18 cellular contexts compared by ENCODE assay signal in the genomic region with DNA sequence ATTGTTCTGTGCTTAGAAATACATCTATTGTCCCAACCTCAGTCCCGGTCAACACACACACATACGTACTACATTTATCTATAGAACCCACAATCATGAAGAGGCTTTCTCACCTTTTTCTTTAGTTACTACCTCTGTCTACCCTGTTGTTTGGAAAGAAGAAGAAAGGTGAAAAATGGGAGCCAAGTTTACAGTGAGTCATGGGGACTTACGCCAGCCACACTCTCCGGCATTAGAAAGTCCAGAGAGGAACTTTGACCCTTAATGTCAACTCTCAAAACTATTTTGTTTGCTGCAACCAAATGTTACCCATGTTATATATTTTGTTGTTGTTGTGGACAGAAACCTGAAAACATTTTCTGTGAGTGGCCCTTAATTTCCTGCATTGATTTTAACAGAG.
DNase-seq lines count a peak whose midpoint lies in the region; ATAC-seq and TF ChIP-seq lines count a peak whose summit lies in the region.
"Had no signal": no experiment of that assay in that cellular context is flagged by ENCODE, and none has a peak within 500 bp of the region (broad histone marks: within the 10 kb centered on the region; RNA-seq: fewer than 3 reads in every experiment).

No MANE protein-coding gene starts in this region.

- H3K4me2 ChIP-seq in fibroblast of lung (ENCODE audit: extremely low read depth, insufficient read depth, low read length): no peak overlapping the region
- no peak overlapping the region for H3K4me2 ChIP-seq in OCI-LY7 (ENCODE audit: low read length)

- peaks cover 5 to 31% (median 7%) of the 10 kb centered on the region in 3 donors for H3K4me1 Mint-ChIP-seq in CD8-positive, alpha-beta memory T cell

- peaks cover 4 to 39% (median 14%) of the 10 kb centered on the region in 3 donors for H3K36me3 Mint-ChIP-seq in CD8-positive, alpha-beta memory T cell

- H3K27me3 ChIP-seq in fibroblast of lung (ENCODE audit: control insufficient read depth, insufficient read depth, low read length): no peaks in the 10 kb centered on the region
- no peaks in the 10 kb centered on the region for H3K27me3 ChIP-seq in upper lobe of right lung
- no peaks in the 10 kb centered on the region for H3K27me3 ChIP-seq in CD8-positive, alpha-beta memory T cell (ENCODE audit: insufficient read depth, low read length, poor library complexity, severe bottlenecking)

- no peaks in the 10 kb centered on the region for H3K27me3 Mint-ChIP-seq in CD8-positive, alpha-beta memory T cell
- H3K27me3 Mint-ChIP-seq: IgD-negative memory B cell had no signal

- CTCF ChIA-PET in CD8-positive, alpha-beta memory T cell (lab: Charles Lee): no interaction called here
- CTCF ChIA-PET in OCI-LY7 (lab: Charles Lee; ENCODE audit: unreplicated experiment): no interaction called here

- H3K27ac Mint-ChIP-seq in CD8-positive, alpha-beta memory T cell: no peak overlapping the region
- H3K27ac Mint-ChIP-seq: CD14-positive monocyte, IgD-negative memory B cell had no signal

- H3K9me2 ChIP-seq in OCI-LY7 (ENCODE audit: insufficient read depth, low read length): no peaks in the 10 kb centered on the region; the same call in 1 of the 2 replicates

- H3K79me2 ChIP-seq in fibroblast of lung (ENCODE audit: control insufficient read depth, insufficient read depth, low read length) (peaks cover 2% of the 10 kb centered on the region), OCI-LY7 (ENCODE audit: insufficient read depth, low read depth, low read length) (no peaks in the 10 kb centered on the region)

- H3K9me3 Mint-ChIP-seq in CD8-positive, alpha-beta memory T cell: no peaks in the 10 kb centered on the region
- H3K9me3 Mint-ChIP-seq: IgD-negative memory B cell had no signal

- H3K9ac ChIP-seq in fibroblast of lung (ENCODE audit: insufficient read depth, low read length): no peak overlapping the region

- H4K20me1 ChIP-seq in fibroblast of lung (ENCODE audit: control insufficient read depth, extremely low read depth, insufficient read depth, low read length) (no peaks in the 10 kb centered on the region), OCI-LY7 (ENCODE audit: insufficient read depth, low read length) (no peaks in the 10 kb centered on the region)

- BruUV-seq in OCI-LY7 (replicated peaks; lab: Mats Ljungman, UMichigan): no TSS peak

- H3K4me3 Mint-ChIP-seq in CD8-positive, alpha-beta memory T cell: no peak overlapping the region
- H3K4me3 Mint-ChIP-seq: CD14-positive monocyte, IgD-negative memory B cell had no signal

- H3K9me3 ChIP-seq in fibroblast of lung (ENCODE audit: control insufficient read depth, insufficient read depth, low read depth, low read length) (no peaks in the 10 kb centered on the region), upper lobe of right lung (no peaks in the 10 kb centered on the region), OCI-LY7 (ENCODE audit: low read length) (no peaks in the 10 kb centered on the region)
- H3K9me3 ChIP-seq in CD8-positive, alpha-beta memory T cell (ENCODE audit: low read length): no peaks in the 10 kb centered on the region

- intact Hi-C loops in upper lobe of right lung (cut with DNase I): no loop called here
- intact Hi-C loops in OCI-LY7 (cut with micrococcal nuclease; ENCODE audit: unreplicated experiment): no loop called here

- H2AFZ ChIP-seq in fibroblast of lung (ENCODE audit: low read length) (no peak overlapping the region), OCI-LY7 (ENCODE audit: low read length) (no peak overlapping the region)

- H3K4me3 ChIP-seq in fibroblast of lung (replicated peaks in 1 of 4; ENCODE audit: control extremely low read depth in 1 of 4, insufficient read depth in 1 of 4, low read depth in 3 of 4, low read length in 4 of 4) (no peak overlapping the region), upper lobe of right lung (no peak overlapping the region), OCI-LY7 (ENCODE audit: low read depth, low read length, poor library complexity, severe bottlenecking) (no peak overlapping the region)
- H3K4me3 ChIP-seq in CD8-positive, alpha-beta memory T cell (ENCODE audit: low read length): no peak overlapping the region
- H3K4me3 ChIP-seq: SK-N-MC had no signal

- H3K27ac ChIP-seq in VCaP (peak overlapping the region; percentile 47), fibroblast of lung (ENCODE audit: insufficient read depth, low read length) (no peak overlapping the region), upper lobe of right lung (no peak overlapping the region), OCI-LY7 (ENCODE audit: low read depth, low read length, poor library complexity, severe bottlenecking) (no peak overlapping the region)
- no peak overlapping the region for H3K27ac ChIP-seq in CD8-positive, alpha-beta memory T cell (ENCODE audit: low read depth, low read length)
- H3K27ac ChIP-seq: SK-N-MC had no signal

- H3K4me1 ChIP-seq in fibroblast of lung (ENCODE audit: control insufficient read depth, extremely low read depth, insufficient read depth, low read length) (peaks cover 10% of the 10 kb centered on the region), upper lobe of right lung (no peaks in the 10 kb centered on the region), OCI-LY7 (ENCODE audit: insufficient read depth, low read length, poor library complexity, severe bottlenecking) (no peaks in the 10 kb centered on the region)
- no peaks in the 10 kb centered on the region for H3K4me1 ChIP-seq in CD8-positive, alpha-beta memory T cell (ENCODE audit: insufficient read depth, low read length)

- ATAC-seq in upper lobe of right lung: no peak
- ATAC-seq: Panc1 had no signal

- H3K36me3 ChIP-seq in fibroblast of lung (ENCODE audit: control insufficient read depth, insufficient read depth, low read length) (no peaks in the 10 kb centered on the region), upper lobe of right lung (peaks cover 14% of the 10 kb centered on the region), OCI-LY7 (ENCODE audit: insufficient read depth, low read length) (no peaks in the 10 kb centered on the region)
- no peaks in the 10 kb centered on the region for H3K36me3 ChIP-seq in CD8-positive, alpha-beta memory T cell (ENCODE audit: insufficient read depth, low read length)

- TF ChIP-seq CTCF in VCaP (conservative IDR thresholded peaks at IDR 0.05) (no peak), fibroblast of lung (conservative IDR thresholded peaks at IDR 0.05 in 1 of 2, IDR thresholded peaks at IDR 0.05 in 1 of 2; ENCODE audit: low read depth in 1 of 2, low read length in 2 of 2) (no peak), upper lobe of right lung (IDR thresholded peaks at IDR 0.05) (no peak), OCI-LY7 (conservative IDR thresholded peaks at IDR 0.05; ENCODE audit: low read length) (no peak)

- DNase-seq in HCEC 1CT (peak; percentile 45), fibroblast of lung (ENCODE audit: low read depth in 2 of 2) (peak; percentile 18 to 63), lung microvascular endothelial cell (ENCODE audit: low read depth in 2 of 2) (peak; percentile 2 to 21), upper lobe of right lung (no peak), OCI-LY7 (ENCODE audit: low spot score) (no peak), NCI-H69 (lab: John Stamatoyannopoulos, UW) (no peak)
- no peak for DNase-seq in CD8-positive, alpha-beta memory T cell
- DNase-seq: AML-193, COR-L47, Kasumi-1, NCI-H1436 treated with DMSO at 0.1 percent for 48 hours, NCI-H2081, NCI-H774 had no signal

- POLR2A ChIA-PET in CD8-positive, alpha-beta memory T cell (lab: Charles Lee): no interaction called here
- POLR2A ChIA-PET in OCI-LY7 (lab: Charles Lee): no interaction called here

Comparison
In these comparisons a context has a peak if more than half of its experiments do, and no peak if none do; other contexts are left out.
1. DNase-seq: peak in HCEC 1CT (single experiment), fibroblast of lung (2 of 2) and lung microvascular endothelial cell (2 of 2); none in upper lobe of right lung (single experiment), CD8-positive, alpha-beta memory T cell (0 of 5), OCI-LY7 (single experiment) and NCI-H69 (single experiment).